31 cellular contexts compared by ENCODE assay signal in the genomic region with DNA sequence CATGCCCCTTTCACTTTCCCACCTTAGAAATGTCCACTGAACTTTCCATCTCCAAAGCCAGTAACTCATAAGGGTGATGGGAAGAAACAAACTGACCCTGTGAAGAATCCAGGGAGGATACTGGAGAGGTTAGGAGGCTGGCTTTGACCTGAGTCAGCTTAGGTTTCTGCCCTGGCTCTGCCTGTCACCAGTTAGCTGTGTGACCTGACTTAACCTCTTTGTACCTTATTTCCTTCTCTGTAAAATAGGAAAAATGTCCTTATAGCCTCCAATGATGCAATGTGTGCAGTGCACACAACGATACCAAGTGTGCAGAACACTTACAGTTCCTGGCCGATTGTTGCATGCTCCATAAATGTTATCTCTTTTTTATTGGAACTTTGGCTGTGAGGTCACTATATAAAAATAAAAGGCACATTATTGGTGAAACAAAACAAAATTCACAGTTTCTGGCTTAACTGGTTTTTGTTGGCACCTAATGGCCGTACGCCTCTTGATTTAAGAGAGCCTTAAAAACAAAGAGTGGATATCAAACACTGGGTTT. TPM values are rescaled to one million over a fixed set of nuclear protein-coding genes. Genes with fewer than 3 reads are reported as not detected.
"Had no signal": no experiment of that assay in that cellular context is flagged by ENCODE, and none has a peak within 500 bp of the region (broad histone marks: within the 10 kb centered on the region; RNA-seq: fewer than 3 reads in every experiment).

No MANE protein-coding gene starts in this region.

- ATAC-seq: activated CD8-positive, alpha-beta memory T cell treated with anti-CD3 and anti-CD28 coated beads, Interleukin-2, amount 10 ng/mL, durations not matched to agents 7 days and 5 days; activated CD8-positive, alpha-beta T cell treated with anti-CD3 and anti-CD28 coated beads, Interleukin-2, amount 10 ng/mL, durations not matched to agents 7 days and 5 days; activated naive CD4-positive, alpha-beta T cell treated with anti-CD3 and anti-CD28 coated beads, Interleukin-2, amount 50 U/mL, for 72 hours; gastrocnemius medialis; natural killer cell; psoas muscle; right cardiac atrium; T-helper 17 cell had no signal

- H3K27me3 ChIP-seq: cardiac muscle cell, colonic mucosa, gastrocnemius medialis, neural progenitor cell, upper lobe of left lung had no signal

- H3K4me1 Mint-ChIP-seq: activated B cell treated with CpG ODN at 0.5 μM for 24 hours; activated CD8-positive, alpha-beta memory T cell treated with anti-CD3 and anti-CD28 coated beads, Interleukin-2, amount 10 ng/mL, durations not matched to agents 7 days and 5 days; brain; memory B cell; natural killer cell; neural progenitor cell; T-helper 17 cell had no signal

- H3K27ac ChIP-seq: cardiac muscle cell, colonic mucosa, dorsolateral prefrontal cortex, gastrocnemius medialis, neural progenitor cell, parathyroid adenoma, psoas muscle, spleen, thoracic aorta, upper lobe of left lung had no signal

- H3K36me3 ChIP-seq: cardiac muscle cell, colonic mucosa, gastrocnemius medialis, neural progenitor cell, spleen, thoracic aorta, upper lobe of left lung had no signal

- H3K9ac ChIP-seq: neural progenitor cell, parathyroid adenoma had no signal

- H3K79me2 ChIP-seq: parathyroid adenoma had no signal

- H3K4me3 ChIP-seq: cardiac muscle cell, colonic mucosa, dorsolateral prefrontal cortex, gastrocnemius medialis, neural progenitor cell, psoas muscle, spleen, thoracic aorta, upper lobe of left lung had no signal

- H3K9me3 Mint-ChIP-seq: activated B cell treated with CpG ODN at 0.5 μM for 24 hours; activated naive CD4-positive, alpha-beta T cell treated with anti-CD3 and anti-CD28 coated beads, Interleukin-2, amount 50 U/mL, for 72 hours; activated T-helper 2 cell treated with anti-CD3 and anti-CD28 coated beads, Interferon-gamma antibody, Interleukin-2, Interleukin-4, amounts not matched to agents 10 μg/mL and 5 μg/mL and 100 μg/mL, durations not matched to agents 14 hours and 24 hours and 36 hours; memory B cell; natural killer cell had no signal

- H2AFZ ChIP-seq: neural progenitor cell, parathyroid adenoma had no signal

- H3K27ac Mint-ChIP-seq: activated B cell treated with CpG ODN at 0.5 μM for 24 hours; activated CD8-positive, alpha-beta memory T cell treated with anti-CD3 and anti-CD28 coated beads, Interleukin-2, amount 10 ng/mL, durations not matched to agents 7 days and 5 days; activated CD8-positive, alpha-beta T cell treated with anti-CD3 and anti-CD28 coated beads, Interleukin-2, amount 10 ng/mL, durations not matched to agents 7 days and 5 days; activated naive CD4-positive, alpha-beta T cell treated with anti-CD3 and anti-CD28 coated beads, Interleukin-2, amount 50 U/mL, for 72 hours; activated T-helper 2 cell treated with anti-CD3 and anti-CD28 coated beads, Interferon-gamma antibody, Interleukin-2, Interleukin-4, amounts not matched to agents 10 μg/mL and 5 μg/mL and 100 μg/mL, durations not matched to agents 14 hours and 24 hours and 36 hours; brain; memory B cell; natural killer cell; neural progenitor cell; T-helper 17 cell had no signal

- H3K4me2 ChIP-seq: neural progenitor cell had no signal

- H3K9me3 ChIP-seq: colonic mucosa, gastrocnemius medialis, psoas muscle, thoracic aorta had no signal

- H3K27me3 Mint-ChIP-seq: activated CD8-positive, alpha-beta memory T cell treated with anti-CD3 and anti-CD28 coated beads, Interleukin-2, amount 10 ng/mL, durations not matched to agents 7 days and 5 days; memory B cell had no signal

- H3K4me1 ChIP-seq: colonic mucosa, gastrocnemius medialis, neural progenitor cell, parathyroid adenoma, psoas muscle, spleen had no signal

- H3K36me3 Mint-ChIP-seq: activated CD8-positive, alpha-beta memory T cell treated with anti-CD3 and anti-CD28 coated beads, Interleukin-2, amount 10 ng/mL, durations not matched to agents 7 days and 5 days; activated naive CD4-positive, alpha-beta T cell treated with anti-CD3 and anti-CD28 coated beads, Interleukin-2, amount 50 U/mL, for 72 hours; brain; memory B cell; natural killer cell; neural progenitor cell had no signal

- DNase-seq: activated B cell treated with CpG ODN at 0.5 μM for 24 hours; activated CD8-positive, alpha-beta memory T cell treated with anti-CD3 and anti-CD28 coated beads, Interleukin-2, amount 10 ng/mL, durations not matched to agents 7 days and 5 days; activated CD8-positive, alpha-beta T cell treated with anti-CD3 and anti-CD28 coated beads, Interleukin-2, amount 10 ng/mL, durations not matched to agents 7 days and 5 days; activated T-cell treated with anti-CD3 and anti-CD28 coated beads, Interleukin-2, amount 50 U/mL, for 48 hours; anterior cingulate cortex; cerebellar nuclear complex; colonic mucosa; dorsolateral prefrontal cortex; effector memory CD4-positive, alpha-beta T cell; gastrocnemius medialis; glutamatergic neuron; islet precursor cell; midbrain; natural killer cell; occipital lobe; psoas muscle; right cardiac atrium; spleen; stimulated activated naive CD4-positive, alpha-beta T cell treated with Interleukin-2 at 50 U/mL for 16 hours; T-helper 17 cell; T1000 had no signal

- H3K4me3 Mint-ChIP-seq: activated B cell treated with CpG ODN at 0.5 μM for 24 hours; activated CD8-positive, alpha-beta memory T cell treated with anti-CD3 and anti-CD28 coated beads, Interleukin-2, amount 10 ng/mL, durations not matched to agents 7 days and 5 days; activated CD8-positive, alpha-beta T cell treated with anti-CD3 and anti-CD28 coated beads, Interleukin-2, amount 10 ng/mL, durations not matched to agents 7 days and 5 days; brain; memory B cell; natural killer cell; neural progenitor cell; T-helper 17 cell had no signal

RNA-seq across cellular contexts. Expression of a gene that starts 37.8 kb away (rescaled TPM):
- total RNA-seq: activated B cell treated with CpG ODN at 0.5 μM for 24 hours; activated CD8-positive, alpha-beta memory T cell treated with anti-CD3 and anti-CD28 coated beads, Interleukin-2, amount 10 ng/mL, durations not matched to agents 7 days and 5 days; activated CD8-positive, alpha-beta T cell treated with anti-CD3 and anti-CD28 coated beads, Interleukin-2, amount 10 ng/mL, durations not matched to agents 7 days and 5 days; activated naive CD4-positive, alpha-beta T cell treated with anti-CD3 and anti-CD28 coated beads, Interleukin-2, amount 50 U/mL, for 72 hours; activated T-helper 2 cell treated with anti-CD3 and anti-CD28 coated beads, Interferon-gamma antibody, Interleukin-2, Interleukin-4, amounts not matched to agents 10 μg/mL and 5 μg/mL and 100 μg/mL, durations not matched to agents 14 hours and 24 hours and 36 hours; colonic mucosa; epithelial cell of proximal tubule; gastrocnemius medialis; natural killer cell; occipital lobe; psoas muscle; right cardiac atrium; T-helper 17 cell; thoracic aorta had no signal

RNA-seq across cellular contexts. Expression of a gene that starts 40.5 kb away (rescaled TPM):
- total RNA-seq: activated B cell treated with CpG ODN at 0.5 μM for 24 hours; activated CD8-positive, alpha-beta memory T cell treated with anti-CD3 and anti-CD28 coated beads, Interleukin-2, amount 10 ng/mL, durations not matched to agents 7 days and 5 days; activated naive CD4-positive, alpha-beta T cell treated with anti-CD3 and anti-CD28 coated beads, Interleukin-2, amount 50 U/mL, for 72 hours; activated T-helper 2 cell treated with anti-CD3 and anti-CD28 coated beads, Interferon-gamma antibody, Interleukin-2, Interleukin-4, amounts not matched to agents 10 μg/mL and 5 μg/mL and 100 μg/mL, durations not matched to agents 14 hours and 24 hours and 36 hours; T-helper 17 cell had no signal
